Comparison of ENCODE assay signal across 27 cellular contexts in genomic region chr15:91988071-91988470, GRCh38.
"Had no signal": no experiment of that assay in that cellular context is flagged by ENCODE, and none has a peak within 500 bp of the region (broad histone marks: within the 10 kb centered on the region; RNA-seq: fewer than 3 reads in every experiment).

No MANE protein-coding gene starts in this region.

- ATAC-seq: activated CD4-positive, alpha-beta T cell treated with anti-CD3 and anti-CD28 coated beads for 36 hours; activated T-helper 17 cell treated with anti-CD3 and anti-CD28 coated beads, Interleukin-2, amount 50 U/mL, for 72 hours; K562; PC-3; SK-N-SH treated with all-trans-retinoic acid at 6 μM for 48 hours; T-helper 17 cell had no signal

- H3K9me3 ChIP-seq: SJSA1 had no signal

- FAIRE-seq: K562, RCC 7860, TTC549 had no signal

- H3K4me1 ChIP-seq: SJSA1 had no signal

- H3K27ac ChIP-seq: brain microvascular endothelial cell, SJSA1 had no signal

- H3K36me3 ChIP-seq: brain microvascular endothelial cell, SJSA1 had no signal

- DNase-seq: activated CD4-positive, alpha-beta memory T cell treated with anti-CD3 and anti-CD28 coated beads, Interleukin-2, amount 10 ng/mL, durations not matched to agents 7 days and 5 days; activated CD4-positive, alpha-beta T cell treated with anti-CD3 and anti-CD28 coated beads for 36 hours; activated CD4-positive, alpha-beta T cell treated with anti-CD3 and anti-CD28 coated beads, Interleukin-2, amount 50 U/mL, for 1 hour; activated gamma-delta T cell treated with Interleukin-2 at 50 U/mL for 16 hours; activated naive CD4-positive, alpha-beta T cell treated with anti-CD3 and anti-CD28 coated beads, Interleukin-2, amount 10 ng/mL, durations not matched to agents 7 days and 5 days; activated naive CD8-positive, alpha-beta T cell treated with anti-CD3 and anti-CD28 coated beads for 36 hours; activated T-cell treated with anti-CD3 and anti-CD28 coated beads for 4 hours; activated T-cell treated with anti-CD3 and anti-CD28 coated beads, Interleukin-2, amount 50 U/mL, for 48 hours; brain microvascular endothelial cell; cerebellar nuclear complex; Karpas-422; MM.1S; NCI-H1105; NCI-H1436; NCI-H1694 treated with DMSO at 0.1 percent for 48 hours; NCI-H2029 treated with DMSO at 0.1 percent for 48 hours; NCI-H446; PC-3; SHP77; T-helper 17 cell; T-helper 9 cell had no signal

- H3K4me3 ChIP-seq: K562, SJSA1 had no signal

- H3K27me3 ChIP-seq: brain microvascular endothelial cell, SJSA1 had no signal
